Comparison of ENCODE assay signal across 1 cellular context in the genomic region with DNA sequence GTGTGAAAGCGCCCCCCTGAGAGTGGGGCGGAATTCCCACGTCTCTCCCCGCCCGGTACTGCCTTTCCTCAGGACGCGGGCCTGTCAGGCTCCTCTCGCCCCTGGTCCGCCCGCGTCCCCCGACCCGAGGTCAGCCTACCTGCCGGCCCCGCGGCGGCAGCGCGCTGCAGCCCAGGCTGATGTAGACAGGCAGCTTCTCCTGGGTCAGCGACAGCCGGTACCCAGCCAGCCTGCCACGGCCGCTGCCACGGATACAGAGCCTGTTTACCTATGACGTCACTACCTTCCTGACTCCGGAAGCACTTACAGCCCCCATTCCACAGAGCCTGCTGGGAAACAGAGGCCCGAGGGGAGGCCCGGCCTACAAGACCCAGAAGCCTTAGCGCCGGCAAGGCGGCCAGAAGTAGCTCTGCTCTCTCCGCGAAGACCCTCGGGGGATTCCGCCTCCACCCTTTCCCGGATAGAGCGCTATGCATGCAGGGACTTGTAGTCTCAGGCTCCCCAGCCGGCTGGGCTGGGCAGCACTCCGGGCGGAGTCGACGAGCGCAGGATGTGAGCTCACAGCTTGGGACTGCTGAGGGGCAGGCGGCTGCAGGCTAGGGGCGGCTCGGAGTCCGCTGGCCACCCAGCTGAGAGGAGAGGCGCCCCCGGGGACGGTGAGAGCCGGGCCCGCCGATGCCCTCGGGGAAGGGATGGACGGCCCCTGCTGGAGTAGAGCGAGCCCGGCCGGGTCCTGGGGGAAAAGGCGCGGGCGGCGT.
TF ChIP-seq lines count a peak whose summit lies in the region.

Gene IFT20, minus strand, starts transcription at position 272 of the 758 bp plus-strand sequence. CDS start 3,487 bp downstream, outside the sequence.
Gene TNFAIP1, plus strand, starts transcription at position 561 of the 758 bp plus-strand sequence. CDS start 3,761 bp downstream, outside the sequence.

TF ChIP-seq in K562, 482 proteins besides CTCF, POLR2A, EP300 and RAD21 (continued from another document and continues in another):
- TF ChIP-seq, protein P1, sequence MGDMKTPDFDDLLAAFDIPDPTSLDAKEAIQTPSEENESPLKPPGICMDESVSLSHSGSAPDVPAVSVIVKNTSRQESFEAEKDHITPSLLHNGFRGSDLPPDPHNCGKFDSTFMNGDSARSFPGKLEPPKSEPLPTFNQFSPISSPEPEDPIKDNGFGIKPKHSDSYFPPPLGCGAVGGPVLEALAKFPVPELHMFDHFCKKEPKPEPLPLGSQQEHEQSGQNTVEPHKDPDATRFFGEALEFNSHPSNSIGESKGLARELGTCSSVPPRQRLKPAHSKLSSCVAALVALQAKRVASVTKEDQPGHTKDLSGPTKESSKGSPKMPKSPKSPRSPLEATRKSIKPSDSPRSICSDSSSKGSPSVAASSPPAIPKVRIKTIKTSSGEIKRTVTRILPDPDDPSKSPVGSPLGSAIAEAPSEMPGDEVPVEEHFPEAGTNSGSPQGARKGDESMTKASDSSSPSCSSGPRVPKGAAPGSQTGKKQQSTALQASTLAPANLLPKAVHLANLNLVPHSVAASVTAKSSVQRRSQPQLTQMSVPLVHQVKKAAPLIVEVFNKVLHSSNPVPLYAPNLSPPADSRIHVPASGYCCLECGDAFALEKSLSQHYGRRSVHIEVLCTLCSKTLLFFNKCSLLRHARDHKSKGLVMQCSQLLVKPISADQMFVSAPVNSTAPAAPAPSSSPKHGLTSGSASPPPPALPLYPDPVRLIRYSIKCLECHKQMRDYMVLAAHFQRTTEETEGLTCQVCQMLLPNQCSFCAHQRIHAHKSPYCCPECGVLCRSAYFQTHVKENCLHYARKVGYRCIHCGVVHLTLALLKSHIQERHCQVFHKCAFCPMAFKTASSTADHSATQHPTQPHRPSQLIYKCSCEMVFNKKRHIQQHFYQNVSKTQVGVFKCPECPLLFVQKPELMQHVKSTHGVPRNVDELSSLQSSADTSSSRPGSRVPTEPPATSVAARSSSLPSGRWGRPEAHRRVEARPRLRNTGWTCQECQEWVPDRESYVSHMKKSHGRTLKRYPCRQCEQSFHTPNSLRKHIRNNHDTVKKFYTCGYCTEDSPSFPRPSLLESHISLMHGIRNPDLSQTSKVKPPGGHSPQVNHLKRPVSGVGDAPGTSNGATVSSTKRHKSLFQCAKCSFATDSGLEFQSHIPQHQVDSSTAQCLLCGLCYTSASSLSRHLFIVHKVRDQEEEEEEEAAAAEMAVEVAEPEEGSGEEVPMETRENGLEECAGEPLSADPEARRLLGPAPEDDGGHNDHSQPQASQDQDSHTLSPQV (IDR thresholded peaks at IDR 0.05): no peak
- TF ChIP-seq HOXB6 (CRISPR knock-in tag; IDR thresholded peaks at IDR 0.05; ENCODE audit: borderline replicate concordance): no peak
- TF ChIP-seq, protein P2, sequence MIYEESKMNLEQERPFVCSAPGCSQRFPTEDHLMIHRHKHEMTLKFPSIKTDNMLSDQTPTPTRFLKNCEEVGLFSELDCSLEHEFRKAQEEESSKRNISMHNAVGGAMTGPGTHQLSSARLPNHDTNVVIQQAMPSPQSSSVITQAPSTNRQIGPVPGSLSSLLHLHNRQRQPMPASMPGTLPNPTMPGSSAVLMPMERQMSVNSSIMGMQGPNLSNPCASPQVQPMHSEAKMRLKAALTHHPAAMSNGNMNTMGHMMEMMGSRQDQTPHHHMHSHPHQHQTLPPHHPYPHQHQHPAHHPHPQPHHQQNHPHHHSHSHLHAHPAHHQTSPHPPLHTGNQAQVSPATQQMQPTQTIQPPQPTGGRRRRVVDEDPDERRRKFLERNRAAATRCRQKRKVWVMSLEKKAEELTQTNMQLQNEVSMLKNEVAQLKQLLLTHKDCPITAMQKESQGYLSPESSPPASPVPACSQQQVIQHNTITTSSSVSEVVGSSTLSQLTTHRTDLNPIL (CRISPR knock-in tag; IDR thresholded peaks at IDR 0.05): peak; percentile 82; the same call in 1 of the 2 replicates
- peak; percentile 76 for TF ChIP-seq SIN3B (IDR thresholded peaks at IDR 0.05; ENCODE audit: low read depth)
- no peak for TF ChIP-seq DLX4 (CRISPR knock-in tag; IDR thresholded peaks at IDR 0.05)
- no peak for TF ChIP-seq ZNF699 (CRISPR knock-in tag; IDR thresholded peaks at IDR 0.05; ENCODE audit: insufficient replicate concordance)
- TF ChIP-seq ZBTB8A (IDR thresholded peaks at IDR 0.05; ENCODE audit: partially characterized antibody): no peak
- no peak for TF ChIP-seq KLF10 (CRISPR knock-in tag; IDR thresholded peaks at IDR 0.05)
- no peak for TF ChIP-seq MTF1 (CRISPR knock-in tag; IDR thresholded peaks at IDR 0.05; ENCODE audit: borderline replicate concordance)
- no peak for TF ChIP-seq SLC30A9 (CRISPR knock-in tag; IDR thresholded peaks at IDR 0.05)
- TF ChIP-seq ZNF77 (CRISPR knock-in tag; IDR thresholded peaks at IDR 0.05): no peak
- TF ChIP-seq HCFC1 (IDR thresholded peaks at IDR 0.05; ENCODE audit: low read depth, low read length): peak; percentile 100
- TF ChIP-seq YY1 (IDR thresholded peaks at IDR 0.05; ENCODE audit: borderline replicate concordance in 1 of 3, control insufficient read depth in 1 of 3, extremely low read depth in 1 of 3, insufficient read depth in 3 of 3, insufficient read length in 1 of 3, insufficient replicate concordance in 2 of 3, low read depth in 1 of 3, low read length in 2 of 3): peak in 2 of 3 experiments; percentile 82 to 83
- TF ChIP-seq FOXK2 (conservative IDR thresholded peaks at IDR 0.05 in 1 of 2, IDR thresholded peaks at IDR 0.05 in 1 of 2; ENCODE audit: low read depth in 2 of 2): peak; percentile 99 to 100
- TF ChIP-seq, protein P3, sequence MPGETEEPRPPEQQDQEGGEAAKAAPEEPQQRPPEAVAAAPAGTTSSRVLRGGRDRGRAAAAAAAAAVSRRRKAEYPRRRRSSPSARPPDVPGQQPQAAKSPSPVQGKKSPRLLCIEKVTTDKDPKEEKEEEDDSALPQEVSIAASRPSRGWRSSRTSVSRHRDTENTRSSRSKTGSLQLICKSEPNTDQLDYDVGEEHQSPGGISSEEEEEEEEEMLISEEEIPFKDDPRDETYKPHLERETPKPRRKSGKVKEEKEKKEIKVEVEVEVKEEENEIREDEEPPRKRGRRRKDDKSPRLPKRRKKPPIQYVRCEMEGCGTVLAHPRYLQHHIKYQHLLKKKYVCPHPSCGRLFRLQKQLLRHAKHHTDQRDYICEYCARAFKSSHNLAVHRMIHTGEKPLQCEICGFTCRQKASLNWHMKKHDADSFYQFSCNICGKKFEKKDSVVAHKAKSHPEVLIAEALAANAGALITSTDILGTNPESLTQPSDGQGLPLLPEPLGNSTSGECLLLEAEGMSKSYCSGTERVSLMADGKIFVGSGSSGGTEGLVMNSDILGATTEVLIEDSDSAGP (CRISPR knock-in tag; IDR thresholded peaks at IDR 0.05): no peak
- no peak for TF ChIP-seq NFATC3 (IDR thresholded peaks at IDR 0.05)
- no peak for TF ChIP-seq DNMT1 (IDR thresholded peaks at IDR 0.05)
- TF ChIP-seq MEIS2 (IDR thresholded peaks at IDR 0.05; ENCODE audit: partially characterized antibody): no peak
- 0 out of 2 replicates have a peak, but pooled peaks have one; percentile 33 for TF ChIP-seq SOX6 (IDR thresholded peaks at IDR 0.05)
- TF ChIP-seq ZNF431 (CRISPR knock-in tag; IDR thresholded peaks at IDR 0.05): no peak
- peak; percentile 65 for TF ChIP-seq DEAF1 (CRISPR knock-in tag; IDR thresholded peaks at IDR 0.05)
- TF ChIP-seq GATA2 (CRISPR knock-in tag; IDR thresholded peaks at IDR 0.05): no peak
- TF ChIP-seq ZNF224 (CRISPR knock-in tag; IDR thresholded peaks at IDR 0.05): no peak
- no peak for TF ChIP-seq PHTF2 (CRISPR knock-in tag; IDR thresholded peaks at IDR 0.05)
- no peak for TF ChIP-seq MYNN (IDR thresholded peaks at IDR 0.05)
- TF ChIP-seq MYNN (CRISPR knock-in tag; IDR thresholded peaks at IDR 0.05): no peak
- no peak for TF ChIP-seq ZBTB43 (CRISPR knock-in tag; IDR thresholded peaks at IDR 0.05)
- TF ChIP-seq, protein P4, sequence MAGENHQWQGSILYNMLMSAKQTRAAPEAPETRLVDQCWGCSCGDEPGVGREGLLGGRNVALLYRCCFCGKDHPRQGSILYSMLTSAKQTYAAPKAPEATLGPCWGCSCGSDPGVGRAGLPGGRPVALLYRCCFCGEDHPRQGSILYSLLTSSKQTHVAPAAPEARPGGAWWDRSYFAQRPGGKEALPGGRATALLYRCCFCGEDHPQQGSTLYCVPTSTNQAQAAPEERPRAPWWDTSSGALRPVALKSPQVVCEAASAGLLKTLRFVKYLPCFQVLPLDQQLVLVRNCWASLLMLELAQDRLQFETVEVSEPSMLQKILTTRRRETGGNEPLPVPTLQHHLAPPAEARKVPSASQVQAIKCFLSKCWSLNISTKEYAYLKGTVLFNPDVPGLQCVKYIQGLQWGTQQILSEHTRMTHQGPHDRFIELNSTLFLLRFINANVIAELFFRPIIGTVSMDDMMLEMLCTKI (IDR thresholded peaks at IDR 0.05; ENCODE audit: partially characterized antibody): no peak
- no peak for TF ChIP-seq NCOR1 (IDR thresholded peaks at IDR 0.05)
- TF ChIP-seq, protein P5, sequence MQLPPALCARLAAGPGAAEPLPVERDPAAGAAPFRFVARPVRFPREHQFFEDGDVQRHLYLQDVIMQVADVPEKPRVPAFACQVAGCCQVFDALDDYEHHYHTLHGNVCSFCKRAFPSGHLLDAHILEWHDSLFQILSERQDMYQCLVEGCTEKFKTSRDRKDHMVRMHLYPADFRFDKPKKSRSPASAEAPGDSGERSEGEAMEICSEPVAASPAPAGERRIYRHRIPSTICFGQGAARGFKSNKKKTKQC (CRISPR knock-in tag; IDR thresholded peaks at IDR 0.05): 0 out of 2 replicates have a peak, but pooled peaks have one; percentile 7
- TF ChIP-seq BRD4 (IDR thresholded peaks at IDR 0.05): no peak
- no peak for TF ChIP-seq XRCC3 (IDR thresholded peaks at IDR 0.05)
- TF ChIP-seq ZNF780A (CRISPR knock-in tag; IDR thresholded peaks at IDR 0.05): no peak
- TF ChIP-seq PYGO2 (tag; IDR thresholded peaks at IDR 0.05): no peak
- TF ChIP-seq NBN (IDR thresholded peaks at IDR 0.05; ENCODE audit: low read depth): peak; percentile 98
- TF ChIP-seq HMBOX1 (IDR thresholded peaks at IDR 0.05): no peak
- TF ChIP-seq, protein P6, sequence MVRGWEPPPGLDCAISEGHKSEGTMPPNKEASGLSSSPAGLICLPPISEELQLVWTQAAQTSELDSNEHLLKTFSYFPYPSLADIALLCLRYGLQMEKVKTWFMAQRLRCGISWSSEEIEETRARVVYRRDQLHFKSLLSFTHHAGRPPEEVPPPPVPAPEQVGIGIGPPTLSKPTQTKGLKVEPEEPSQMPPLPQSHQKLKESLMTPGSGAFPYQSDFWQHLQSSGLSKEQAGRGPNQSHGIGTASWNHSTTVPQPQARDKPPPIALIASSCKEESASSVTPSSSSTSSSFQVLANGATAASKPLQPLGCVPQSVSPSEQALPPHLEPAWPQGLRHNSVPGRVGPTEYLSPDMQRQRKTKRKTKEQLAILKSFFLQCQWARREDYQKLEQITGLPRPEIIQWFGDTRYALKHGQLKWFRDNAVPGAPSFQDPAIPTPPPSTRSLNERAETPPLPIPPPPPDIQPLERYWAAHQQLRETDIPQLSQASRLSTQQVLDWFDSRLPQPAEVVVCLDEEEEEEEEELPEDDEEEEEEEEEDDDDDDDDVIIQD (CRISPR knock-in tag; IDR thresholded peaks at IDR 0.05): peak; percentile 77; the same call in 1 of the 2 replicates
- no peak for TF ChIP-seq ZNF217 (CRISPR knock-in tag; IDR thresholded peaks at IDR 0.05)
- TF ChIP-seq PML (IDR thresholded peaks at IDR 0.05; ENCODE audit: low read length): peak; percentile 32; the same call in 1 of the 2 replicates
- no peak for TF ChIP-seq KLF16 (IDR thresholded peaks at IDR 0.05)
- TF ChIP-seq ZKSCAN3 (CRISPR knock-in tag; IDR thresholded peaks at IDR 0.05): no peak
- no peak for TF ChIP-seq SMAD2 (IDR thresholded peaks at IDR 0.05; ENCODE audit: low read depth, low read length)
- no peak for TF ChIP-seq ZNF280B (CRISPR knock-in tag; IDR thresholded peaks at IDR 0.05)
- TF ChIP-seq EP400 (IDR thresholded peaks at IDR 0.05): peak; percentile 88
